ENCODE assay signal across 8 cellular contexts in the genomic region with DNA sequence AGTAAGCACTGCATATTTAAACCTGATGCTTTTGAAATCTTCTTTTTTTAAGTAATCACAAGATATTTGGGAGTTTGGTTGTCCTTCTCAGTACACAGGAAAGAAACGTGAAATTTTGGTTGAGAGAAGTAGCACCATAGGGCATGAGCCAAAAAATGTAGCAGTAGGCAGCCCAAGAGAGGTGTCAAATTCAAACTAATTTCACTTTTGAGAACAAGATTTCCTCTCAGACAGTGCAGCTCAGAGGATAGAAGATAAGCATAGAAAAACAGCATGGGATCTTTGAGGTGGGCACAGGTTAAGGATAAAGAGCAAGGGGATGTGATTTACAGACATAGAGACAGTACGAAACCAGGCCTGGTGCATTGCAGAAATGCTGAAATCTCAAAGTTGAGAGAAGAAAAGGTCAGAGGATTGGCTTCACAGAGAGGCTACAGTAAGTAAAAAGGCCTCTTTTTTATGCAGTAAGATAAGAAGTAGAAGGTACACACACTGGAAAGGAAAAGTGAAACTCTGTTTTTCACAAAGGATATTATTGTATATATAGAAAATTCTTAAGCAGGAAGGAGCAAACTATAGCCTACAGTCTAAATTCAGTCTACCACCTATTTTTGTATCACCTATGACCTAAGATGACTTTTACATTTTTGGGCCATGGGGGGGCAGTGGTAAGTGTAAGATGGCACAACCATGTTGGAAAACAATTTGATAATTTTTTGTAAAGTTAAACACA.
DNase-seq lines count a peak whose midpoint lies in the region; ATAC-seq lines count a peak whose summit lies in the region.
"Had no signal": no experiment of that assay in that cellular context is flagged by ENCODE, and none has a peak within 500 bp of the region (broad histone marks: within the 10 kb centered on the region; RNA-seq: fewer than 3 reads in every experiment).

No MANE protein-coding gene starts in this region.

- no peak overlapping the region for H3K27ac ChIP-seq in mesenchymal stem cell (ENCODE audit: low read length, poor library complexity, severe bottlenecking)

- 99% methylated on average over 2 of the region's 2 CpGs for WGBS in mesenchymal stem cell

- no peak overlapping the region for H2BK15ac ChIP-seq in mesenchymal stem cell (ENCODE audit: low read depth, poor library complexity, severe bottlenecking)

- no peak overlapping the region for H3K23ac ChIP-seq in mesenchymal stem cell (ENCODE audit: low read length in 2 of 2)

- no peak overlapping the region for H4K8ac ChIP-seq in mesenchymal stem cell (ENCODE audit: low read length)

- no peak overlapping the region for H2BK5ac ChIP-seq in mesenchymal stem cell (ENCODE audit: low read depth, low read length, poor library complexity, severe bottlenecking)

- no peak overlapping the region for H3K14ac ChIP-seq in mesenchymal stem cell (ENCODE audit: low read length in 2 of 2)

- no peak overlapping the region for H3K4ac ChIP-seq in mesenchymal stem cell (ENCODE audit: low read depth in 1 of 2, low read length in 2 of 2)

- H3K4me2 ChIP-seq in mesenchymal stem cell (ENCODE audit: low read length, poor library complexity, severe bottlenecking) = no peak overlapping the region

- in situ Hi-C loops in G401 (cut with HindIII; ENCODE audit: low sequenced_read_pairs) = no loop called here

- DNase-seq in mesenchymal stem cell (peak; percentile 6), G401 (ENCODE audit: low spot score) (no peak), NCI-H446 (lab: John Stamatoyannopoulos, UW) (no peak), NCI-H2107 (lab: John Stamatoyannopoulos, UW) (no peak)
- DNase-seq: central memory CD4-positive, alpha-beta T cell had no signal

- no peak overlapping the region for H2AFZ ChIP-seq in mesenchymal stem cell (ENCODE audit: low read depth, low read length)

- H3K4me1 ChIP-seq in mesenchymal stem cell (ENCODE audit: control insufficient read depth, insufficient read depth, low read depth, low read length) = no peaks in the 10 kb centered on the region

- H3K18ac ChIP-seq in mesenchymal stem cell (ENCODE audit: low read depth in 1 of 2, low read length in 2 of 2) = no peak overlapping the region

- no peak overlapping the region for H3K4me3 ChIP-seq in mesenchymal stem cell (ENCODE audit: insufficient read depth in 1 of 2, low read depth in 1 of 2, low read length in 2 of 2)

- peak; percentile 73 for ATAC-seq in GM18861 (IDR thresholded peaks at IDR 0.05; ENCODE audit: unreplicated experiment)
- ATAC-seq in GM21526 (IDR thresholded peaks at IDR 0.05; ENCODE audit: low FRiP score, unreplicated experiment) = peak; percentile 60
- ATAC-seq in HG03378 (IDR thresholded peaks at IDR 0.05; ENCODE audit: unreplicated experiment) = peak; percentile 80

- no peak overlapping the region for H4K91ac ChIP-seq in mesenchymal stem cell (ENCODE audit: low read length)

- no peak overlapping the region for H2BK12ac ChIP-seq in mesenchymal stem cell (ENCODE audit: low read length in 2 of 2)

- no peak overlapping the region for H2BK120ac ChIP-seq in mesenchymal stem cell (ENCODE audit: low read depth, low read length)

- H2AK5ac ChIP-seq in mesenchymal stem cell (ENCODE audit: low read length, severe bottlenecking) = no peak overlapping the region

- H3K79me1 ChIP-seq in mesenchymal stem cell (replicated peaks; ENCODE audit: low read length, poor library complexity, severe bottlenecking) = peaks cover 26% of the 10 kb centered on the region

- H3K36me3 ChIP-seq in mesenchymal stem cell (ENCODE audit: control insufficient read depth in 1 of 2, insufficient read depth in 2 of 2, low read depth in 1 of 2, low read length in 2 of 2) = peaks cover 11 to 15% of the 10 kb centered on the region in 2 experiments

- H3K9me3 ChIP-seq in mesenchymal stem cell (ENCODE audit: control insufficient read depth, low read length) = no peaks in the 10 kb centered on the region

- H3K9ac ChIP-seq in mesenchymal stem cell (ENCODE audit: low read length) = no peak overlapping the region

- H3K27me3 ChIP-seq in mesenchymal stem cell (ENCODE audit: control insufficient read depth in 1 of 2, insufficient read depth in 1 of 2, low read length in 2 of 2) = no peaks in the 10 kb centered on the region
